In genomic region chr4:56655627-56656345, GRCh38 we compare ENCODE assay signal across 8 cellular contexts. TPM values are rescaled to one million over a fixed set of nuclear protein-coding genes. Genes with fewer than 3 reads are reported as not detected.
DNase-seq lines count a peak whose midpoint lies in the region; ATAC-seq and TF ChIP-seq lines count a peak whose summit lies in the region.

No MANE protein-coding gene starts in this region.

- H3K27me3 ChIP-seq in SK-N-SH (ENCODE audit: insufficient read depth): peaks cover 59% of the 10 kb centered on the region

- no peaks in the 10 kb centered on the region for H4K20me1 ChIP-seq in SK-N-SH (ENCODE audit: insufficient read depth)

- peak overlapping the region; percentile 99 for H3K4me2 ChIP-seq in SK-N-SH

- no peak for TF ChIP-seq POLR2A in lower leg skin (IDR thresholded peaks at IDR 0.05)

- TF ChIP-seq RAD21 in SK-N-SH (IDR thresholded peaks at IDR 0.05; ENCODE audit: low read length): no peak

- H3K4me3 ChIP-seq in GM08714 (ENCODE audit: low read length): peak overlapping the region; percentile 42; the same call in 1 of the 2 replicates
- peak overlapping the region; percentile 52 to 80 for H3K4me3 ChIP-seq in SK-N-SH (ENCODE audit: low read depth in 2 of 2, low read length in 1 of 2)
- H3K4me3 ChIP-seq in choroid plexus epithelial cell (ENCODE audit: low read depth, low read length): peak overlapping the region; percentile 67
- H3K4me3 ChIP-seq in lower leg skin (ENCODE audit: low read depth, poor library complexity, severe bottlenecking): peak overlapping the region; percentile 24

- H2AFZ ChIP-seq in SK-N-SH (ENCODE audit: low read depth): peak overlapping the region; percentile 86; the same call in 1 of the 2 replicates

- TF ChIP-seq EP300 in SK-N-SH (IDR thresholded peaks at IDR 0.05; ENCODE audit: borderline replicate concordance in 1 of 2, low read depth in 1 of 2, low read length in 1 of 2): no peak

- WGBS in SK-N-SH (ENCODE audit: low lambda C conversion rate): 20% methylated on average over 14 of the region's 79 CpGs
- 0 to 1% methylated on average over 56 to 64 of the region's 79 CpGs for WGBS in lower leg skin, 2 donors

- no peak overlapping the region for H3K9ac ChIP-seq in SK-N-SH

- CTCF ChIA-PET in SK-N-SH (lab: Yijun Ruan, JAX): interaction anchor here (0.8 to 1.5 kb wide), 4 partner anchors 8 to 144 kb away, joined by 3 to 6 read pairs (median 4); no protein-coding TSS in a partner anchor

- peaks cover 5 to 11% of the 10 kb centered on the region in 2 experiments; a peak in 1 of 4 replicates for H3K4me1 ChIP-seq in SK-N-SH (ENCODE audit: control insufficient read depth in 1 of 2, insufficient read depth in 2 of 2, low read depth in 1 of 2, low read length in 1 of 2)

- no peak for TF ChIP-seq CTCF in SK-N-SH (IDR thresholded peaks at IDR 0.05)
- TF ChIP-seq CTCF in choroid plexus epithelial cell (conservative IDR thresholded peaks at IDR 0.05; ENCODE audit: low read depth, low read length): no peak
- TF ChIP-seq CTCF in lower leg skin (IDR thresholded peaks at IDR 0.05): no peak

- intact Hi-C loops in lower leg skin (cut with DNase I; ENCODE audit: low total_unique reads): loop anchor here (10.0 kb wide), 1 partner anchor 149 kb away; no protein-coding TSS in a partner anchor

- POLR2A ChIA-PET in SK-N-SH (lab: Yijun Ruan, JAX): no interaction called here

- no peaks in the 10 kb centered on the region for H3K79me2 ChIP-seq in SK-N-SH (ENCODE audit: insufficient read depth)

- no peak overlapping the region for H3K27ac ChIP-seq in SK-N-SH (ENCODE audit: low read depth in 2 of 2, low read length in 1 of 2)

- H3K9me2 ChIP-seq in SK-N-SH: no peaks in the 10 kb centered on the region

- H3K9me3 ChIP-seq in SK-N-SH: no peaks in the 10 kb centered on the region

- no peaks in the 10 kb centered on the region for H3F3A ChIP-seq in SK-N-SH (replicated peaks; ENCODE audit: insufficient read depth)

- ATAC-seq in GM21515 (IDR thresholded peaks at IDR 0.05; ENCODE audit: unreplicated experiment): no peak

- DNase-seq in SK-N-SH (peak; percentile 84), choroid plexus epithelial cell (ENCODE audit: low read depth) (no peak), lower leg skin (ENCODE audit: low spot score in 2 of 2) (no peak), NCI-H2196 treated with DMSO at 0.1 percent for 48 hours (lab: John Stamatoyannopoulos, UW; ENCODE audit: unreplicated experiment) (no peak), DMS79 treated with DMSO at 0.1 percent for 48 hours (lab: John Stamatoyannopoulos, UW) (no peak)
- peak; percentile 20 for DNase-seq in stimulated activated naive CD4-positive, alpha-beta T cell treated with Interleukin-2 at 50 U/mL for 16 hours (lab: John Stamatoyannopoulos, UW)

- H3K36me3 ChIP-seq in SK-N-SH (replicated peaks in 1 of 2; ENCODE audit: control insufficient read depth in 1 of 2, insufficient read depth in 2 of 2, low read length in 1 of 2): no peaks in the 10 kb centered on the region

TF ChIP-seq in SK-N-SH, 30 proteins besides CTCF, POLR2A, EP300 and RAD21:
- TF ChIP-seq, protein P1, sequence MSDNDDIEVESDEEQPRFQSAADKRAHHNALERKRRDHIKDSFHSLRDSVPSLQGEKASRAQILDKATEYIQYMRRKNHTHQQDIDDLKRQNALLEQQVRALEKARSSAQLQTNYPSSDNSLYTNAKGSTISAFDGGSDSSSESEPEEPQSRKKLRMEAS (IDR thresholded peaks at IDR 0.05; ENCODE audit: low read depth): 0 out of 2 replicates have a peak, but pooled peaks have one; percentile 2
- no peak for TF ChIP-seq FOXM1 (IDR thresholded peaks at IDR 0.05; ENCODE audit: low read depth)

RNA-seq across cellular contexts. Expression of gene HOPX, which starts 25.3 kb away (rescaled TPM):
- 0.05 and 0.08 TPM in 2 replicates for polyA plus RNA-seq in SK-N-SH (2012; rRNA removed)
- 0.05 and 0.08 TPM in 2 replicates for polyA plus RNA-seq in SK-N-SH (2012; cell fraction: cytosol; rRNA removed)
- polyA plus RNA-seq in SK-N-SH (2012; cell fraction: nucleus; rRNA removed): not detected in 2 replicates
- total RNA-seq in lower leg skin: 1,000 to 10,000 TPM; 1,330 to 2,611 (median 2,071) TPM

Comparison
In these comparisons a context has a peak if more than half of its experiments do, and no peak if none do; other contexts are left out.
1. DNase-seq: peak in SK-N-SH (single experiment) and stimulated activated naive CD4-positive, alpha-beta T cell treated with Interleukin-2 at 50 U/mL for 16 hours (single experiment); none in choroid plexus epithelial cell (single experiment), lower leg skin (0 of 2), NCI-H2196 treated with DMSO at 0.1 percent for 48 hours (single experiment) and DMS79 treated with DMSO at 0.1 percent for 48 hours (single experiment).
2. Peak in every context shown above with its lines, with median percentiles within 50 percentile points of each other: H3K4me3 ChIP-seq.